26 cellular contexts compared by ENCODE assay signal in the genomic region with DNA sequence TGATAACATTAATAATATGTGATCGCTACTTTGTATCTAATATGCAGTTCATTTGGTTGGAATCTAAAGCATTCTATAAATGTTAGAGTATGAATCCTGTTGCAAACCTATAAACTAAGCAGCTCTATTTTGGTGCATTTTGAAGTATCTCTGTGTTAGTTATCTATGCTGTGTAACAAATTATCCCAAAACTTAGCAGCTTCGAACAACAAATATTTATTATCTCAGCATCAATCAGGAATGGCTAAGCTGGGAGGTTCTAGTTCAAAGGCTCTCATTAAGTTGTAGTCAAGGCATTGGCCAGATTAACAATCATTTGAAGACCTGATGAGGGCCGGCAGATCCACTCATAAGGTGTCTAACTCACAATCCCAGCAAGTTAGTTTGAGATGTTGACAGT.
"Had no signal": no experiment of that assay in that cellular context is flagged by ENCODE, and none has a peak within 500 bp of the region (broad histone marks: within the 10 kb centered on the region; RNA-seq: fewer than 3 reads in every experiment).

No MANE protein-coding gene starts in this region.

- ATAC-seq: stimulated activated effector memory CD8-positive, alpha-beta T cell treated with anti-CD3 and anti-CD28 coated beads, Interleukin-12 subunit alpha, Interleukin-12 subunit beta, amount 100 ng/mL, for 72 hours; stimulated activated memory B cell treated with anti-CD40 and anti-IgM and Interleukin-4, amounts not matched to agents 10 μg/mL and 1 μg/mL and 100 μg/mL, for 72 hours; stimulated activated naive B cell treated with anti-CD40 and anti-IgM and Interleukin-4, amounts not matched to agents 10 μg/mL and 1 μg/mL and 100 μg/mL, for 72 hours; stimulated activated naive CD8-positive, alpha-beta T cell treated with anti-CD3 and anti-CD28 coated beads, Interleukin-15, amount 100 ng/mL, for 72 hours; stimulated activated naive CD8-positive, alpha-beta T cell treated with anti-CD3 and anti-CD28 coated beads, Interleukin-15, Interleukin-2, amounts not matched to agents 100 U/mL and 50 U/mL, for 24 hours; upper lobe of right lung had no signal

- H3K27ac ChIP-seq: stomach, suprapubic skin, testis, thoracic aorta, thyroid gland, tibial artery, tibial nerve, transverse colon, upper lobe of left lung, upper lobe of right lung, uterus, vagina had no signal

- H3K27me3 ChIP-seq: stomach, suprapubic skin, testis, thyroid gland, tibial nerve, transverse colon, upper lobe of left lung, uterus, vagina had no signal

- H3K4me3 ChIP-seq: stomach, suprapubic skin, testis, thoracic aorta, thyroid gland, tibial artery, tibial nerve, transverse colon, upper lobe of left lung, upper lobe of right lung, uterus, vagina had no signal

- DNase-seq: stimulated activated CD4-positive, alpha-beta T cell treated with anti-CD3 and anti-CD28 coated beads, Interleukin-2, amount 100 ng/mL, for 48 hours; stimulated activated CD4-positive, alpha-beta T cell treated with anti-CD3 and anti-CD28 coated beads, Interleukin-4, amount 100 ng/mL, for 1 hour; stimulated activated CD4-positive, alpha-beta T cell treated with anti-CD3 and anti-CD28 coated beads, Interleukin-4, amount 100 ng/mL, for 24 hours; stimulated activated CD4-positive, alpha-beta T cell treated with anti-CD3 and anti-CD28 coated beads, Interleukin-4, amount 100 ng/mL, for 4 hours; stimulated activated CD8-positive, alpha-beta memory T cell treated with anti-CD3 and anti-CD28 coated beads, Interleukin-4, amount 100 ng/mL, for 48 hours; stimulated activated naive B cell treated with anti-CD40 and anti-IgM and Interleukin-4, amounts not matched to agents 10 μg/mL and 1 μg/mL and 100 μg/mL, for 72 hours; stimulated activated naive CD4-positive, alpha-beta T cell; stimulated activated naive CD4-positive, alpha-beta T cell treated with Interleukin-2 at 50 U/mL for 16 hours; stimulated activated naive CD8-positive, alpha-beta T cell treated with anti-CD3 and anti-CD28 coated beads, Interleukin-15, amount 100 ng/mL, for 72 hours; stimulated activated naive CD8-positive, alpha-beta T cell treated with anti-CD3 and anti-CD28 coated beads, Interleukin-15, Interleukin-2, amounts not matched to agents 100 U/mL and 50 U/mL, for 24 hours; stomach; substantia nigra; testis; thyroid gland; tibial artery; transverse colon; upper lobe of left lung; upper lobe of right lung; uterus had no signal

- H3K9me3 ChIP-seq: stomach, testis, thoracic aorta, thyroid gland, tibial artery, upper lobe of right lung, uterus, vagina had no signal

- FAIRE-seq: urothelium cell line had no signal

- H3K36me3 ChIP-seq: stomach, suprapubic skin, thoracic aorta, thyroid gland, tibial artery, tibial nerve, transverse colon, upper lobe of left lung, upper lobe of right lung, uterus, vagina had no signal

- H3K4me1 ChIP-seq: suprapubic skin, tibial artery, tibial nerve, transverse colon, upper lobe of right lung, uterus, vagina had no signal
